In the genomic region with DNA sequence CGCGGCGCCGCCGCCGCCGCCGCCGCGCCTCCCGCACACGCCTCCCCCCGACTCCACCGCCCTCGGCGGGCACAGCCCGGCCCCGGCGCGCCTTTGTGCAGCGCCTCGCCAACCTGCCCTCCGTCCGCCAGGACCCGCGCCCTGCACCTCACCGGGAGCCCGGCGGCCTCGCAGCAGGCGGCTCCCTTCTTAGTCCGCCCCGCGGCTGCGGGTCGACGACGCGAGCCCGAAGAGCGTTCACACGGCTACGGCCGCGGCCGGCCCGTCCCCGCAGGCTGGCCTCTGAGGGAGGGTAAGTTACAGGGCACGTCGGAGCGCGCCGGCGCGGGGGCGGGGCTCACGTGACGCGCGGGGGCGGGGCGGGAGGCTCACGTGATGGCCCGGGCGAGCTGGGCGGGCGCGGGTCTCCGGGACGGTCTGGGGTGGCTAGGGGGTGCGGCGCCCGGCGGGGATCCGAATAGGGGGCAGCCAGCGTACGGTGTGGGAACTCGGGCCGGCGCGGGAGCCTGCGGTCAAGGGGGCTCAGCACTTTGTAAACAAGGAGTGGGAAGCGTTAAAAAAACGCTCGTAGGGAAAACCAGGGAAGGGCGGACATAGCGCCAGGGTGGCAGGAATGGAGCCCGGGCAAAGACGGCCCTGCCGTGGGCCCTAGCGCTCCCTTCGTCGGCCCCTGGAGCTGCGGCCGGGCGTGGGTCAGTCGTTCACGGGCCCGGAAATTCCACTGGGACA, we compare ENCODE assay signal across 8 cellular contexts. TPM values are rescaled to one million over a fixed set of nuclear protein-coding genes. Genes with fewer than 3 reads are reported as not detected.
DNase-seq lines count a peak whose midpoint lies in the region; ATAC-seq and TF ChIP-seq lines count a peak whose summit lies in the region.

ARHGAP12 (minus strand) TSS at position 301 of the 729 bp plus-strand sequence. CDS start 19,976 bp downstream, outside the sequence.

- ATAC-seq in GM18868 (IDR thresholded peaks at IDR 0.05; ENCODE audit: unreplicated experiment): peak; percentile 77
- peak; percentile 64 for ATAC-seq in HG03097 (IDR thresholded peaks at IDR 0.05; ENCODE audit: low FRiP score, unreplicated experiment)

- no peaks in the 10 kb centered on the region for H3K27me3 ChIP-seq in duodenal mucosa (ENCODE audit: control insufficient read depth in 1 of 2, insufficient read depth in 2 of 2, low read length in 2 of 2)

- peaks cover 12 to 27% of the 10 kb centered on the region in 2 donors for H3K4me1 ChIP-seq in duodenal mucosa (ENCODE audit: control insufficient read depth in 1 of 2, insufficient read depth in 2 of 2, low read length in 2 of 2)

- H3K36me3 ChIP-seq in duodenal mucosa (ENCODE audit: control insufficient read depth in 1 of 2, insufficient read depth in 2 of 2, low read length in 2 of 2): no peaks in the 10 kb centered on the region

- no peaks in the 10 kb centered on the region for H3K9me3 ChIP-seq in duodenal mucosa (ENCODE audit: control insufficient read depth in 1 of 2, low read length in 2 of 2)

- DNase-seq in AG09309 (ENCODE audit: low read depth) (no peak), NCI-H460 (ENCODE audit: extremely low read depth, low read depth) (peak; percentile 69), lower leg skin (ENCODE audit: low spot score in 2 of 2) (peak; percentile 91 to 99)
- DNase-seq in activated CD4-positive, alpha-beta T cell treated with anti-CD3 and anti-CD28 coated beads, Interleukin-2, amount 50 U/mL, for 48 hours: peak; percentile 83 to 85
- peak; percentile 84 for DNase-seq in stimulated activated CD4-positive, alpha-beta T cell treated with anti-CD3 and anti-CD28 coated beads, Interleukin-4, amount 100 ng/mL, for 24 hours

- TF ChIP-seq CTCF in AG09309 (IDR thresholded peaks at IDR 0.05; ENCODE audit: control insufficient read depth, insufficient read depth, low read depth, low read length, missing control alignments) (no peak), lower leg skin (IDR thresholded peaks at IDR 0.05) (no peak)

- peak within 1 kb of the TSS; percentile 67 for H3K4me3 ChIP-seq in AG09309 (ENCODE audit: control insufficient read depth, low read depth, low read length)
- H3K4me3 ChIP-seq in duodenal mucosa (ENCODE audit: low read depth in 1 of 2, low read length in 2 of 2): peak within 1 kb of the TSS; percentile 84 to 89
- peak within 1 kb of the TSS; percentile 96 for H3K4me3 ChIP-seq in lower leg skin (ENCODE audit: low read depth, poor library complexity, severe bottlenecking)

- intact Hi-C loops in lower leg skin (cut with DNase I; ENCODE audit: low total_unique reads): no loop called here

- peak in 1 of 2 donors; percentile 38 for TF ChIP-seq POLR2A in lower leg skin (IDR thresholded peaks at IDR 0.05)

- peak within 1 kb of the TSS; percentile 96 for H3K27ac ChIP-seq in duodenal mucosa (ENCODE audit: low read depth, low read length)

- H3K9ac ChIP-seq in duodenal mucosa (ENCODE audit: low read depth in 1 of 2, low read length in 2 of 2): peak within 1 kb of the TSS; percentile 91 to 94

- WGBS in lower leg skin, 2 donors: 0 to 1% methylated on average over 34 to 44 of the region's 99 CpGs

RNA-seq across cellular contexts. Expression of gene ARHGAP12, which starts in this region (rescaled TPM):
- 31.5 and 35.9 TPM in 2 replicates for total RNA-seq in NCI-H460 (2014; rRNA removed; shearing (Covaris generic))
- polyA plus RNA-seq in NCI-H460 (2014; cell fraction: nucleus; rRNA removed): 21.1 and 34.0 TPM in 2 replicates
- 10 to 100 TPM; 29.9 to 35.2 (median 31.4) TPM for total RNA-seq in lower leg skin
